Comparison of ENCODE assay signal across 31 cellular contexts in genomic region chr15:92037446-92037845, GRCh38.
"Had no signal": no experiment of that assay in that cellular context is flagged by ENCODE, and none has a peak within 500 bp of the region (broad histone marks: within the 10 kb centered on the region; RNA-seq: fewer than 3 reads in every experiment).

No MANE protein-coding gene starts in this region.

- H3K4me1 Mint-ChIP-seq: activated CD8-positive, alpha-beta memory T cell treated with anti-CD3 and anti-CD28 coated beads, Interleukin-2, amount 10 ng/mL, durations not matched to agents 7 days and 5 days had no signal

- H3K36me3 ChIP-seq: brain microvascular endothelial cell, esophagus squamous epithelium, gastroesophageal sphincter, WERI-Rb-1 had no signal

- DNase-seq: activated CD4-positive, alpha-beta memory T cell treated with anti-CD3 and anti-CD28 coated beads for 36 hours; activated CD4-positive, alpha-beta T cell treated with anti-CD3 and anti-CD28 coated beads for 36 hours; activated CD4-positive, alpha-beta T cell treated with anti-CD3 and anti-CD28 coated beads, Interleukin-2, amount 10 ng/mL, durations not matched to agents 24 days and 14 days; activated CD4-positive, CD25-positive, alpha-beta regulatory T cell; activated CD4-positive, CD25-positive, alpha-beta regulatory T cell treated with anti-CD3 and anti-CD28 coated beads, Interleukin-2, amount 50 U/mL, for 72 hours; activated CD8-positive, alpha-beta memory T cell treated with anti-CD3 and anti-CD28 coated beads, Interleukin-2, amount 10 ng/mL, durations not matched to agents 7 days and 5 days; activated CD8-positive, alpha-beta memory T cell treated with anti-CD3 and anti-CD28 coated beads, Interleukin-2, amount 50 U/mL, for 4 hours; activated CD8-positive, alpha-beta T cell treated with anti-CD3 and anti-CD28 coated beads, Interleukin-2, amount 10 ng/mL, durations not matched to agents 7 days and 5 days; activated gamma-delta T cell; activated naive CD4-positive, alpha-beta T cell; activated naive CD4-positive, alpha-beta T cell treated with anti-CD3 and anti-CD28 coated beads, Interleukin-2, amount 10 ng/mL, durations not matched to agents 7 days and 5 days; activated naive CD8-positive, alpha-beta T cell treated with anti-CD3 and anti-CD28 coated beads, Interleukin-2, amount 10 ng/mL, durations not matched to agents 7 days and 5 days; activated T-cell treated with anti-CD3 and anti-CD28 coated beads, Interleukin-2, amount 50 U/mL, for 1 hour; activated T-cell treated with anti-CD3 and anti-CD28 coated beads, Interleukin-2, amount 50 U/mL, for 72 hours; amniotic stem cell; anterior cingulate cortex; brain microvascular endothelial cell; dermis blood vessel endothelial cell; effector CD4-positive, alpha-beta T cell; effector memory CD8-positive, alpha-beta T cell; esophagus squamous epithelium; foreskin melanocyte; T-helper 1 cell; T-helper 17 cell; T1000; WERI-Rb-1 had no signal

- H3K4me3 Mint-ChIP-seq: activated CD4-positive, alpha-beta memory T cell treated with anti-CD3 and anti-CD28 coated beads for 36 hours; activated CD4-positive, alpha-beta T cell treated with anti-CD3 and anti-CD28 coated beads for 36 hours; activated CD4-positive, alpha-beta T cell treated with anti-CD3 and anti-CD28 coated beads, Interleukin-2, amount 10 ng/mL, durations not matched to agents 24 days and 14 days; activated CD8-positive, alpha-beta memory T cell treated with anti-CD3 and anti-CD28 coated beads, Interleukin-2, amount 10 ng/mL, durations not matched to agents 7 days and 5 days; activated CD8-positive, alpha-beta T cell treated with anti-CD3 and anti-CD28 coated beads, Interleukin-2, amount 10 ng/mL, durations not matched to agents 7 days and 5 days; activated naive CD4-positive, alpha-beta T cell treated with anti-CD3 and anti-CD28 coated beads, Interleukin-2, amount 10 ng/mL, durations not matched to agents 7 days and 5 days; activated naive CD8-positive, alpha-beta T cell treated with anti-CD3 and anti-CD28 coated beads, Interleukin-2, amount 10 ng/mL, durations not matched to agents 7 days and 5 days; activated T-cell treated with anti-CD3 and anti-CD28 coated beads, Interleukin-2, amount 50 U/mL, for 72 hours; central memory CD8-positive, alpha-beta T cell; effector memory CD8-positive, alpha-beta T cell; T-helper 17 cell; T-helper 2 cell treated with Interferon-gamma antibody and Interleukin-4, amounts not matched to agents 5 μg/mL and 100 μg/mL, for 36 hours had no signal

- H3K27ac Mint-ChIP-seq: activated CD4-positive, alpha-beta memory T cell treated with anti-CD3 and anti-CD28 coated beads for 36 hours; activated CD4-positive, alpha-beta T cell treated with anti-CD3 and anti-CD28 coated beads for 36 hours; activated CD4-positive, alpha-beta T cell treated with anti-CD3 and anti-CD28 coated beads, Interleukin-2, amount 10 ng/mL, durations not matched to agents 24 days and 14 days; activated CD8-positive, alpha-beta memory T cell treated with anti-CD3 and anti-CD28 coated beads, Interleukin-2, amount 10 ng/mL, durations not matched to agents 7 days and 5 days; activated CD8-positive, alpha-beta T cell treated with anti-CD3 and anti-CD28 coated beads, Interleukin-2, amount 10 ng/mL, durations not matched to agents 7 days and 5 days; activated naive CD4-positive, alpha-beta T cell treated with anti-CD3 and anti-CD28 coated beads, Interleukin-2, amount 10 ng/mL, durations not matched to agents 7 days and 5 days; activated naive CD4-positive, alpha-beta T cell treated with anti-CD3 and anti-CD28 coated beads, Interleukin-2, amount 50 U/mL, for 72 hours; activated naive CD8-positive, alpha-beta T cell treated with anti-CD3 and anti-CD28 coated beads, Interleukin-2, amount 10 ng/mL, durations not matched to agents 7 days and 5 days; activated T-cell treated with anti-CD3 and anti-CD28 coated beads, Interleukin-2, amount 50 U/mL, for 72 hours; effector memory CD8-positive, alpha-beta T cell; T-helper 17 cell; T-helper 2 cell treated with Interferon-gamma antibody and Interleukin-4, amounts not matched to agents 5 μg/mL and 100 μg/mL, for 36 hours had no signal

- H3K27me3 ChIP-seq: brain microvascular endothelial cell, esophagus squamous epithelium, gastroesophageal sphincter had no signal

- H3K4me3 ChIP-seq: coronary artery, esophagus squamous epithelium, gastroesophageal sphincter had no signal

- H3K27me3 Mint-ChIP-seq: activated CD4-positive, alpha-beta memory T cell treated with anti-CD3 and anti-CD28 coated beads for 36 hours; activated CD4-positive, alpha-beta T cell treated with anti-CD3 and anti-CD28 coated beads for 36 hours; activated CD4-positive, alpha-beta T cell treated with anti-CD3 and anti-CD28 coated beads, Interleukin-2, amount 10 ng/mL, durations not matched to agents 24 days and 14 days; activated CD8-positive, alpha-beta memory T cell treated with anti-CD3 and anti-CD28 coated beads, Interleukin-2, amount 10 ng/mL, durations not matched to agents 7 days and 5 days; activated naive CD4-positive, alpha-beta T cell treated with anti-CD3 and anti-CD28 coated beads, Interleukin-2, amount 10 ng/mL, durations not matched to agents 7 days and 5 days; activated naive CD8-positive, alpha-beta T cell treated with anti-CD3 and anti-CD28 coated beads, Interleukin-2, amount 10 ng/mL, durations not matched to agents 7 days and 5 days; central memory CD8-positive, alpha-beta T cell; effector memory CD8-positive, alpha-beta T cell; T-helper 17 cell had no signal

- H3K36me3 Mint-ChIP-seq: activated CD4-positive, alpha-beta memory T cell treated with anti-CD3 and anti-CD28 coated beads for 36 hours; activated CD8-positive, alpha-beta memory T cell treated with anti-CD3 and anti-CD28 coated beads, Interleukin-2, amount 10 ng/mL, durations not matched to agents 7 days and 5 days had no signal

- H3K9me3 ChIP-seq: esophagus squamous epithelium had no signal

- ATAC-seq: activated CD4-positive, alpha-beta T cell treated with anti-CD3 and anti-CD28 coated beads for 36 hours; activated CD8-positive, alpha-beta memory T cell treated with anti-CD3 and anti-CD28 coated beads, Interleukin-2, amount 10 ng/mL, durations not matched to agents 7 days and 5 days; activated CD8-positive, alpha-beta T cell treated with anti-CD3 and anti-CD28 coated beads, Interleukin-2, amount 10 ng/mL, durations not matched to agents 7 days and 5 days; activated naive CD4-positive, alpha-beta T cell treated with anti-CD3 and anti-CD28 coated beads, Interleukin-2, amount 50 U/mL, for 72 hours; activated T-cell treated with anti-CD3 and anti-CD28 coated beads, Interleukin-2, amount 50 U/mL, for 72 hours; effector memory CD8-positive, alpha-beta T cell; gastroesophageal sphincter; T-helper 17 cell had no signal

- H3K9me3 Mint-ChIP-seq: central memory CD8-positive, alpha-beta T cell; effector memory CD8-positive, alpha-beta T cell had no signal
